2 cellular contexts compared by ENCODE assay signal in the genomic region with DNA sequence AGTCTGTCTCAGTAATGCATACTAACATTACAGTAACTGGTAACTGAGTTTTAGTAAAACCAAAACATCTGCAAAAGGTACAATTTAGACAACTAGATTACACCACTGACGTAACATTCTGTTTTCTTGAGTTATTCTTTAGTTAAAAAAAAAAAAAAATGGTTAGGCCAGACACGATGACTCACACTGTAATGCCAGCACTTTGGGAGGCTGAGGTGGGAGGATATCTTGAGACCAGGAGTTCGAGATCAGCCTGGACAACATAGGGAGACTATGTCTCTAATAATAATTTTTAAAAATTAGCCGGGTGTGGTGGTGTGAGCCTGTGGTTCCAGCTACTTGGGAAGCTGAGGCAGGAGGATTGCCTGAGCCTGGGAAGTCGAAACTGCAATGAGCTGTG.
TF ChIP-seq lines count a peak whose summit lies in the region.

No MANE protein-coding gene starts in this region.

TF ChIP-seq in SK-N-SH treated with all-trans-retinoic acid at 6 μM for 48 hours, 23 proteins besides CTCF, POLR2A, EP300 and RAD21 (continued from another document):
- TF ChIP-seq TSHZ2 (CRISPR knock-in tag; IDR thresholded peaks at IDR 0.05) (no peak), TOX (CRISPR knock-in tag; IDR thresholded peaks at IDR 0.05; ENCODE audit: borderline replicate concordance) (no peak), ARNTL (CRISPR knock-in tag; IDR thresholded peaks at IDR 0.05; ENCODE audit: borderline replicate concordance, low read depth) (no peak), ISL1 (CRISPR knock-in tag; IDR thresholded peaks at IDR 0.05) (no peak), RARB (CRISPR knock-in tag; IDR thresholded peaks at IDR 0.05) (no peak), CSDC2 (CRISPR knock-in tag; IDR thresholded peaks at IDR 0.05) (no peak), ZC3H10 (CRISPR knock-in tag; IDR thresholded peaks at IDR 0.05) (no peak), CSRNP3 (CRISPR knock-in tag; IDR thresholded peaks at IDR 0.05) (no peak), PPARA (CRISPR knock-in tag; IDR thresholded peaks at IDR 0.05; ENCODE audit: borderline replicate concordance) (no peak), SNAI2 (CRISPR knock-in tag; IDR thresholded peaks at IDR 0.05) (no peak), TCF4 (CRISPR knock-in tag; IDR thresholded peaks at IDR 0.05; ENCODE audit: borderline replicate concordance) (no peak), ESRRG (CRISPR knock-in tag; IDR thresholded peaks at IDR 0.05) (no peak), OSR1 (CRISPR knock-in tag; IDR thresholded peaks at IDR 0.05) (no peak)
- TF ChIP-seq, protein P1, sequence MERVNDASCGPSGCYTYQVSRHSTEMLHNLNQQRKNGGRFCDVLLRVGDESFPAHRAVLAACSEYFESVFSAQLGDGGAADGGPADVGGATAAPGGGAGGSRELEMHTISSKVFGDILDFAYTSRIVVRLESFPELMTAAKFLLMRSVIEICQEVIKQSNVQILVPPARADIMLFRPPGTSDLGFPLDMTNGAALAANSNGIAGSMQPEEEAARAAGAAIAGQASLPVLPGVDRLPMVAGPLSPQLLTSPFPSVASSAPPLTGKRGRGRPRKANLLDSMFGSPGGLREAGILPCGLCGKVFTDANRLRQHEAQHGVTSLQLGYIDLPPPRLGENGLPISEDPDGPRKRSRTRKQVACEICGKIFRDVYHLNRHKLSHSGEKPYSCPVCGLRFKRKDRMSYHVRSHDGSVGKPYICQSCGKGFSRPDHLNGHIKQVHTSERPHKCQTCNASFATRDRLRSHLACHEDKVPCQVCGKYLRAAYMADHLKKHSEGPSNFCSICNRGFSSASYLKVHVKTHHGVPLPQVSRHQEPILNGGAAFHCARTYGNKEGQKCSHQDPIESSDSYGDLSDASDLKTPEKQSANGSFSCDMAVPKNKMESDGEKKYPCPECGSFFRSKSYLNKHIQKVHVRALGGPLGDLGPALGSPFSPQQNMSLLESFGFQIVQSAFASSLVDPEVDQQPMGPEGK (CRISPR knock-in tag; IDR thresholded peaks at IDR 0.05; ENCODE audit: borderline replicate concordance) = no peak
- TF ChIP-seq, protein P2, sequence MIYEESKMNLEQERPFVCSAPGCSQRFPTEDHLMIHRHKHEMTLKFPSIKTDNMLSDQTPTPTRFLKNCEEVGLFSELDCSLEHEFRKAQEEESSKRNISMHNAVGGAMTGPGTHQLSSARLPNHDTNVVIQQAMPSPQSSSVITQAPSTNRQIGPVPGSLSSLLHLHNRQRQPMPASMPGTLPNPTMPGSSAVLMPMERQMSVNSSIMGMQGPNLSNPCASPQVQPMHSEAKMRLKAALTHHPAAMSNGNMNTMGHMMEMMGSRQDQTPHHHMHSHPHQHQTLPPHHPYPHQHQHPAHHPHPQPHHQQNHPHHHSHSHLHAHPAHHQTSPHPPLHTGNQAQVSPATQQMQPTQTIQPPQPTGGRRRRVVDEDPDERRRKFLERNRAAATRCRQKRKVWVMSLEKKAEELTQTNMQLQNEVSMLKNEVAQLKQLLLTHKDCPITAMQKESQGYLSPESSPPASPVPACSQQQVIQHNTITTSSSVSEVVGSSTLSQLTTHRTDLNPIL (CRISPR knock-in tag; IDR thresholded peaks at IDR 0.05; ENCODE audit: low read depth) = no peak

TF ChIP-seq in GM23338, 12 proteins besides CTCF, POLR2A, EP300 and RAD21 (continued from another document):
- TF ChIP-seq, protein P3, sequence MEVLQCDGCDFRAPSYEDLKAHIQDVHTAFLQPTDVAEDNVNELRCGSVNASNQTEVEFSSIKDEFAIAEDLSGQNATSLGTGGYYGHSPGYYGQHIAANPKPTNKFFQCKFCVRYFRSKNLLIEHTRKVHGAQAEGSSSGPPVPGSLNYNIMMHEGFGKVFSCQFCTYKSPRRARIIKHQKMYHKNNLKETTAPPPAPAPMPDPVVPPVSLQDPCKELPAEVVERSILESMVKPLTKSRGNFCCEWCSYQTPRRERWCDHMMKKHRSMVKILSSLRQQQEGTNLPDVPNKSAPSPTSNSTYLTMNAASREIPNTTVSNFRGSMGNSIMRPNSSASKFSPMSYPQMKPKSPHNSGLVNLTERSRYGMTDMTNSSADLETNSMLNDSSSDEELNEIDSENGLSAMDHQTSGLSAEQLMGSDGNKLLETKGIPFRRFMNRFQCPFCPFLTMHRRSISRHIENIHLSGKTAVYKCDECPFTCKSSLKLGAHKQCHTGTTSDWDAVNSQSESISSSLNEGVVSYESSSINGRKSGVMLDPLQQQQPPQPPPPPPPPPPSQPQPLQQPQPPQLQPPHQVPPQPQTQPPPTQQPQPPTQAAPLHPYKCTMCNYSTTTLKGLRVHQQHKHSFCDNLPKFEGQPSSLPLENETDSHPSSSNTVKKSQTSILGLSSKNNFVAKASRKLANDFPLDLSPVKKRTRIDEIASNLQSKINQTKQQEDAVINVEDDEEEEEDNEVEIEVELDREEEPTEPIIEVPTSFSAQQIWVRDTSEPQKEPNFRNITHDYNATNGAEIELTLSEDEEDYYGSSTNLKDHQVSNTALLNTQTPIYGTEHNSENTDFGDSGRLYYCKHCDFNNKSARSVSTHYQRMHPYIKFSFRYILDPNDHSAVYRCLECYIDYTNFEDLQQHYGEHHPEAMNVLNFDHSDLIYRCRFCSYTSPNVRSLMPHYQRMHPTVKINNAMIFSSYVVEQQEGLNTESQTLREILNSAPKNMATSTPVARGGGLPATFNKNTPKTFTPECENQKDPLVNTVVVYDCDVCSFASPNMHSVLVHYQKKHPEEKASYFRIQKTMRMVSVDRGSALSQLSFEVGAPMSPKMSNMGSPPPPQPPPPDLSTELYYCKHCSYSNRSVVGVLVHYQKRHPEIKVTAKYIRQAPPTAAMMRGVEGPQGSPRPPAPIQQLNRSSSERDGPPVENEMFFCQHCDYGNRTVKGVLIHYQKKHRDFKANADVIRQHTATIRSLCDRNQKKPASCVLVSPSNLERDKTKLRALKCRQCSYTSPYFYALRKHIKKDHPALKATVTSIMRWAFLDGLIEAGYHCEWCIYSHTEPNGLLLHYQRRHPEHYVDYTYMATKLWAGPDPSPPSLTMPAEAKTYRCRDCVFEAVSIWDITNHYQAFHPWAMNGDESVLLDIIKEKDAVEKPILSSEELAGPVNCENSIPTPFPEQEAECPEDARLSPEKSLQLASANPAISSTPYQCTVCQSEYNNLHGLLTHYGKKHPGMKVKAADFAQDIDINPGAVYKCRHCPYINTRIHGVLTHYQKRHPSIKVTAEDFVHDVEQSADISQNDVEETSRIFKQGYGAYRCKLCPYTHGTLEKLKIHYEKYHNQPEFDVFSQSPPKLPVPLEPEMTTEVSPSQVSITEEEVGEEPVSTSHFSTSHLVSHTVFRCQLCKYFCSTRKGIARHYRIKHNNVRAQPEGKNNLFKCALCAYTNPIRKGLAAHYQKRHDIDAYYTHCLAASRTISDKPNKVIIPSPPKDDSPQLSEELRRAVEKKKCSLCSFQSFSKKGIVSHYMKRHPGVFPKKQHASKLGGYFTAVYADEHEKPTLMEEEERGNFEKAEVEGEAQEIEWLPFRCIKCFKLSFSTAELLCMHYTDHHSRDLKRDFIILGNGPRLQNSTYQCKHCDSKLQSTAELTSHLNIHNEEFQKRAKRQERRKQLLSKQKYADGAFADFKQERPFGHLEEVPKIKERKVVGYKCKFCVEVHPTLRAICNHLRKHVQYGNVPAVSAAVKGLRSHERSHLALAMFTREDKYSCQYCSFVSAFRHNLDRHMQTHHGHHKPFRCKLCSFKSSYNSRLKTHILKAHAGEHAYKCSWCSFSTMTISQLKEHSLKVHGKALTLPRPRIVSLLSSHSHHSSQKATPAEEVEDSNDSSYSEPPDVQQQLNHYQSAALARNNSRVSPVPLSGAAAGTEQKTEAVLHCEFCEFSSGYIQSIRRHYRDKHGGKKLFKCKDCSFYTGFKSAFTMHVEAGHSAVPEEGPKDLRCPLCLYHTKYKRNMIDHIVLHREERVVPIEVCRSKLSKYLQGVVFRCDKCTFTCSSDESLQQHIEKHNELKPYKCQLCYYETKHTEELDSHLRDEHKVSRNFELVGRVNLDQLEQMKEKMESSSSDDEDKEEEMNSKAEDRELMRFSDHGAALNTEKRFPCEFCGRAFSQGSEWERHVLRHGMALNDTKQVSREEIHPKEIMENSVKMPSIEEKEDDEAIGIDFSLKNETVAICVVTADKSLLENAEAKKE (CRISPR knock-in tag; IDR thresholded peaks at IDR 0.05) = no peak
- TF ChIP-seq ZNF331 (CRISPR knock-in tag; IDR thresholded peaks at IDR 0.05; ENCODE audit: low read depth) (no peak), STAT1 (IDR thresholded peaks at IDR 0.05; ENCODE audit: unreplicated experiment) (no peak), NANOG (IDR thresholded peaks at IDR 0.05; ENCODE audit: borderline replicate concordance) (no peak), JUNB (IDR thresholded peaks at IDR 0.05; ENCODE audit: unreplicated experiment) (no peak), ETS1 (IDR thresholded peaks at IDR 0.05) (no peak), CREB1 (CRISPR knock-in tag; IDR thresholded peaks at IDR 0.05; ENCODE audit: low read depth) (no peak)
- TF ChIP-seq, protein P4, sequence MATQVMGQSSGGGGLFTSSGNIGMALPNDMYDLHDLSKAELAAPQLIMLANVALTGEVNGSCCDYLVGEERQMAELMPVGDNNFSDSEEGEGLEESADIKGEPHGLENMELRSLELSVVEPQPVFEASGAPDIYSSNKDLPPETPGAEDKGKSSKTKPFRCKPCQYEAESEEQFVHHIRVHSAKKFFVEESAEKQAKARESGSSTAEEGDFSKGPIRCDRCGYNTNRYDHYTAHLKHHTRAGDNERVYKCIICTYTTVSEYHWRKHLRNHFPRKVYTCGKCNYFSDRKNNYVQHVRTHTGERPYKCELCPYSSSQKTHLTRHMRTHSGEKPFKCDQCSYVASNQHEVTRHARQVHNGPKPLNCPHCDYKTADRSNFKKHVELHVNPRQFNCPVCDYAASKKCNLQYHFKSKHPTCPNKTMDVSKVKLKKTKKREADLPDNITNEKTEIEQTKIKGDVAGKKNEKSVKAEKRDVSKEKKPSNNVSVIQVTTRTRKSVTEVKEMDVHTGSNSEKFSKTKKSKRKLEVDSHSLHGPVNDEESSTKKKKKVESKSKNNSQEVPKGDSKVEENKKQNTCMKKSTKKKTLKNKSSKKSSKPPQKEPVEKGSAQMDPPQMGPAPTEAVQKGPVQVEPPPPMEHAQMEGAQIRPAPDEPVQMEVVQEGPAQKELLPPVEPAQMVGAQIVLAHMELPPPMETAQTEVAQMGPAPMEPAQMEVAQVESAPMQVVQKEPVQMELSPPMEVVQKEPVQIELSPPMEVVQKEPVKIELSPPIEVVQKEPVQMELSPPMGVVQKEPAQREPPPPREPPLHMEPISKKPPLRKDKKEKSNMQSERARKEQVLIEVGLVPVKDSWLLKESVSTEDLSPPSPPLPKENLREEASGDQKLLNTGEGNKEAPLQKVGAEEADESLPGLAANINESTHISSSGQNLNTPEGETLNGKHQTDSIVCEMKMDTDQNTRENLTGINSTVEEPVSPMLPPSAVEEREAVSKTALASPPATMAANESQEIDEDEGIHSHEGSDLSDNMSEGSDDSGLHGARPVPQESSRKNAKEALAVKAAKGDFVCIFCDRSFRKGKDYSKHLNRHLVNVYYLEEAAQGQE (IDR thresholded peaks at IDR 0.05; ENCODE audit: unreplicated experiment) = no peak
